8 cellular contexts compared by ENCODE assay signal in genomic region chr14:23320584-23321571, GRCh38. TPM values are rescaled to one million over a fixed set of nuclear protein-coding genes. Genes with fewer than 3 reads are reported as not detected.
A peak's percentile ranks its signal among the peaks of the same experiment; 100 is the strongest.
DNase-seq lines count a peak whose midpoint lies in the region; ATAC-seq and TF ChIP-seq lines count a peak whose summit lies in the region.

A gene with protein sequence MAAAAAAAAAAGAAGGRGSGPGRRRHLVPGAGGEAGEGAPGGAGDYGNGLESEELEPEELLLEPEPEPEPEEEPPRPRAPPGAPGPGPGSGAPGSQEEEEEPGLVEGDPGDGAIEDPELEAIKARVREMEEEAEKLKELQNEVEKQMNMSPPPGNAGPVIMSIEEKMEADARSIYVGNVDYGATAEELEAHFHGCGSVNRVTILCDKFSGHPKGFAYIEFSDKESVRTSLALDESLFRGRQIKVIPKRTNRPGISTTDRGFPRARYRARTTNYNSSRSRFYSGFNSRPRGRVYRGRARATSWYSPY (plus strand): TSS chr14:23321457. CDS start chr14:23321470, 13 bp downstream.

- H3K4me3 Mint-ChIP-seq in activated CD4-positive, alpha-beta T cell treated with anti-CD3 and anti-CD28 coated beads, Interleukin-2, amount 10 ng/mL, durations not matched to agents 24 days and 14 days: peak within 1 kb of the TSS; percentile 90

- TF ChIP-seq CTCF in BJ (IDR thresholded peaks at IDR 0.05; ENCODE audit: insufficient read depth, low read depth, low read length) (no peak), colonic mucosa (IDR thresholded peaks at IDR 0.05) (no peak)

- CTCF ChIA-PET in BJ (lab: Yijun Ruan, JAX): interaction anchor here (0.6 to 1.6 kb wide), 6 partner anchors 12 to 200 kb away, joined by 3 to 5 read pairs (median 4); partner anchors contain the start of gene PPP1R3E

- peaks cover 43% of the 10 kb centered on the region for H3K36me3 Mint-ChIP-seq in activated CD4-positive, alpha-beta T cell treated with anti-CD3 and anti-CD28 coated beads, Interleukin-2, amount 10 ng/mL, durations not matched to agents 24 days and 14 days (ENCODE audit: low read depth)

- H3K9ac ChIP-seq in colonic mucosa (ENCODE audit: low read depth in 2 of 2, low read length in 2 of 2): peak within 1 kb of the TSS; percentile 87 to 91

- DNase-seq in BJ (ENCODE audit: low read depth): peak; percentile 98
- DNase-seq in NCI-H526 treated with DMSO at 0.1 percent for 48 hours (lab: John Stamatoyannopoulos, UW): peak; percentile 99
- DNase-seq in activated CD4-positive, alpha-beta T cell treated with anti-CD3 and anti-CD28 coated beads, Interleukin-2, amount 10 ng/mL, durations not matched to agents 24 days and 14 days: peak; percentile 99
- DNase-seq in colonic mucosa: peak; percentile 100
- peak; percentile 100 for DNase-seq in kidney tubule cell (ENCODE audit: low spot score)
- DNase-seq in stimulated activated CD4-positive, alpha-beta T cell treated with anti-CD3 and anti-CD28 coated beads, Interleukin-1b, Interleukin-23, amount 100 ng/mL, for 24 hours (ENCODE audit: low read depth in 4 of 4, low spot score in 1 of 4): peak; percentile 84 to 95 (median 90)

- peaks cover 8% of the 10 kb centered on the region for H3K9me3 Mint-ChIP-seq in activated CD4-positive, alpha-beta T cell treated with anti-CD3 and anti-CD28 coated beads, Interleukin-2, amount 10 ng/mL, durations not matched to agents 24 days and 14 days

- no peaks in the 10 kb centered on the region for H3K9me3 ChIP-seq in colonic mucosa

- peak within 1 kb of the TSS; percentile 98 for H3K27ac Mint-ChIP-seq in activated CD4-positive, alpha-beta T cell treated with anti-CD3 and anti-CD28 coated beads, Interleukin-2, amount 10 ng/mL, durations not matched to agents 24 days and 14 days

- H3K4me1 Mint-ChIP-seq in activated CD4-positive, alpha-beta T cell treated with anti-CD3 and anti-CD28 coated beads, Interleukin-2, amount 10 ng/mL, durations not matched to agents 24 days and 14 days: peaks cover 24% of the 10 kb centered on the region

- POLR2A ChIA-PET in BJ (lab: Charles Lee): interaction anchor here (0.6 to 1.5 kb wide), 6 partner anchors 10 to 1834 kb away, joined by 3 to 10 read pairs (median 4); partner anchors contain the start of gene BCL2L2

- no peaks in the 10 kb centered on the region for H3K4me1 ChIP-seq in colonic mucosa

- H3K4me3 ChIP-seq in BJ (ENCODE audit: low read depth, low read length): peak within 1 kb of the TSS; percentile 60
- H3K4me3 ChIP-seq in colonic mucosa: peak within 1 kb of the TSS; percentile 96

- intact Hi-C loops in activated CD4-positive, alpha-beta T cell treated with anti-CD3 and anti-CD28 coated beads, Interleukin-2, amount 10 ng/mL, durations not matched to agents 24 days and 14 days (cut with micrococcal nuclease): loop anchor here (1.0 to 2.0 kb wide), 5 partner anchors 20 to 230 kb away; partner anchors contain the start of genes ACIN1, C14orf119, HOMEZ and NGDN
- intact Hi-C loops in colonic mucosa (cut with DNase I): loop anchor here (10.0 kb wide), 3 partner anchors 56 to 154 kb away; no protein-coding TSS in a partner anchor

- H3K27me3 ChIP-seq in BJ (ENCODE audit: control insufficient read depth, insufficient read depth, low read length) (no peaks in the 10 kb centered on the region), colonic mucosa (no peaks in the 10 kb centered on the region)

- peaks cover 11% of the 10 kb centered on the region for H3K36me3 ChIP-seq in BJ (ENCODE audit: control insufficient read depth, insufficient read depth, low read length)
- H3K36me3 ChIP-seq in colonic mucosa: peaks cover 10% of the 10 kb centered on the region

- H3K27ac ChIP-seq in colonic mucosa: peak within 1 kb of the TSS; percentile 93

- peak; percentile 93 for ATAC-seq in GM19324 (IDR thresholded peaks at IDR 0.05; ENCODE audit: low FRiP score, unreplicated experiment)
- peak; percentile 80 for ATAC-seq in HG03469 (IDR thresholded peaks at IDR 0.05; ENCODE audit: unreplicated experiment)

- no peaks in the 10 kb centered on the region for H3K27me3 Mint-ChIP-seq in activated CD4-positive, alpha-beta T cell treated with anti-CD3 and anti-CD28 coated beads, Interleukin-2, amount 10 ng/mL, durations not matched to agents 24 days and 14 days

RNA-seq across cellular contexts. Expression of the gene that starts here (rescaled TPM):
- 119 and 143 TPM in 2 replicates for polyA plus RNA-seq in BJ (2011; rRNA removed)
- polyA minus RNA-seq in BJ (2011; rRNA and poly(A)+ RNA removed): 33.7 and 40.5 TPM in 2 replicates
- 277 and 278 TPM in 2 replicates for total RNA-seq in activated CD4-positive, alpha-beta T cell treated with anti-CD3 and anti-CD28 coated beads, Interleukin-2, amount 10 ng/mL, durations not matched to agents 24 days and 14 days
- 100 to 1,000 TPM; 122 to 197 TPM for total RNA-seq in colonic mucosa

Comparison
In these comparisons a context has a peak if more than half of its experiments do, and no peak if none do; other contexts are left out.
1. Peak in every context shown above with its lines: DNase-seq, ATAC-seq, H3K4me3 ChIP-seq and H3K27ac ChIP-seq.